In the genomic region with DNA sequence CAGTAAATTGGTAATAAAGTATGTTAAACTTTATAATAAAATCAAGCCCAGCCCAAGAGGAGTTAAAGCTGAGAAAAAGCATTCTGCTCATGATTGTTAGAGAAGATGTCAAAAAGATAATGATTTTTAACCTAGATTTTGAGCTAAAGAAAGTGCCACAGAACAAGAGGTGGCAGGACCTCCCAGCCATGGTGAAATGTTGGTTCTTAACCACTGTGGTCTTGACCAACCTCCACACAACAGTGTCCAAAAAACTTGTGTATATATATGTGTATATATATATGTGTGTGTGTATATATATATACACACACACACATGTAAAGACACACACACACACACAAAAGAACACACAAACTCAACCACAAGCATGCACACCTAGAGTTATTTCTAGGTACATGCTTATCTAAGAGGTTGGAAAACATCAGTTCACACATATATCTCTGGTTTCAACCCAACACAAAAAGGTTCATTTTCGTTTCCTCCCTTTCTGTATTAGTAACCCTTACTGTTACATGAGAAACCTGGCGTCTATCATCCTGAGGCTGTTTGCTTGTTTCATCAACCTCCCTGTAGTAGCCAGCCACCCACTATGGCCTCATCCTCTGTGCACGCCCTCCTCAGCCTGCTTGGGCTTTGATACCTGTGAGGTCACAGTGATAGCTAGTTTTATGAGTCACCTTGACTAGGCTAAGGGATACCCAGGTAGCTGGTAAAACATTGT, we compare ENCODE assay signal across 9 cellular contexts.
DNase-seq lines count a peak whose midpoint lies in the region; ATAC-seq, FAIRE-seq and TF ChIP-seq lines count a peak whose summit lies in the region.
"Had no signal": no experiment of that assay in that cellular context is flagged by ENCODE, and none has a peak within 500 bp of the region (broad histone marks: within the 10 kb centered on the region; RNA-seq: fewer than 3 reads in every experiment).

No MANE protein-coding gene starts in this region.

- ATAC-seq in HG02623 (IDR thresholded peaks at IDR 0.05; ENCODE audit: unreplicated experiment) (peak; percentile 89), RWPE2 (ENCODE audit: low read depth) (peak; percentile 53; the same call in 1 of the 3 replicates)
- ATAC-seq: pancreas had no signal

- H3K4me1 Mint-ChIP-seq in endothelial cell (ENCODE audit: unreplicated experiment) = no peaks in the 10 kb centered on the region

- H3K4me1 ChIP-seq in RWPE2 (ENCODE audit: insufficient read depth, poor library complexity, severe bottlenecking) = no peaks in the 10 kb centered on the region
- no peaks in the 10 kb centered on the region for H3K4me1 ChIP-seq in effector memory CD4-positive, alpha-beta T cell (ENCODE audit: control insufficient read depth, insufficient read depth, low read length, poor library complexity, severe bottlenecking)
- H3K4me1 ChIP-seq: pancreas had no signal

- H3K27ac Mint-ChIP-seq in endothelial cell (ENCODE audit: unreplicated experiment) = no peak overlapping the region

- peak; percentile 93 for FAIRE-seq in GM19239 (lab: Jason Lieb, UNC)
- FAIRE-seq: pancreas had no signal

- H3K4me3 Mint-ChIP-seq in endothelial cell (ENCODE audit: unreplicated experiment) = no peak overlapping the region

- H3K27me3 Mint-ChIP-seq in endothelial cell (ENCODE audit: unreplicated experiment) = peaks cover 5% of the 10 kb centered on the region

- H3K4me3 ChIP-seq in RWPE2 (ENCODE audit: severe bottlenecking) = no peak overlapping the region
- no peak overlapping the region for H3K4me3 ChIP-seq in effector memory CD4-positive, alpha-beta T cell (ENCODE audit: insufficient read depth, low read depth, low read length, poor library complexity, severe bottlenecking)
- H3K4me3 ChIP-seq: pancreas had no signal

- no peaks in the 10 kb centered on the region for H3K36me3 ChIP-seq in RWPE2 (ENCODE audit: low read depth)
- no peaks in the 10 kb centered on the region for H3K36me3 ChIP-seq in effector memory CD4-positive, alpha-beta T cell (ENCODE audit: control insufficient read depth, insufficient read depth, low read length)
- H3K36me3 ChIP-seq: pancreas had no signal

- TF ChIP-seq CTCF in RWPE2 (IDR thresholded peaks at IDR 0.05; ENCODE audit: poor library complexity, severe bottlenecking) = no peak
- TF ChIP-seq CTCF in endothelial cell (IDR thresholded peaks at IDR 0.05; ENCODE audit: unreplicated experiment) = no peak

- H3K27me3 ChIP-seq in RWPE2 (ENCODE audit: insufficient read depth, poor library complexity, severe bottlenecking) = no peaks in the 10 kb centered on the region
- no peaks in the 10 kb centered on the region for H3K27me3 ChIP-seq in effector memory CD4-positive, alpha-beta T cell (replicated peaks; ENCODE audit: control insufficient read depth, insufficient read depth, low read length, poor library complexity, severe bottlenecking)
- H3K27me3 ChIP-seq: pancreas had no signal

- no peaks in the 10 kb centered on the region for H3K9me3 ChIP-seq in RWPE2 (ENCODE audit: severe bottlenecking)
- H3K9me3 ChIP-seq in effector memory CD4-positive, alpha-beta T cell (ENCODE audit: control insufficient read depth, low read length) = no peaks in the 10 kb centered on the region
- H3K9me3 ChIP-seq: pancreas had no signal

- H3K27ac ChIP-seq in RWPE2 (ENCODE audit: poor library complexity, severe bottlenecking) = no peak overlapping the region
- H3K27ac ChIP-seq in effector memory CD4-positive, alpha-beta T cell (ENCODE audit: insufficient read depth, low read length, poor library complexity, severe bottlenecking) = no peak overlapping the region
- H3K27ac ChIP-seq: pancreas had no signal

- H3K9me3 Mint-ChIP-seq in endothelial cell (ENCODE audit: unreplicated experiment) = no peaks in the 10 kb centered on the region

- DNase-seq in GM19239 (ENCODE audit: insufficient read length, low spot score) (peak; percentile 12), RWPE2 (ENCODE audit: low spot score) (no peak), NCI-H2196 (lab: John Stamatoyannopoulos, UW; ENCODE audit: unreplicated experiment) (no peak), islet precursor cell (no peak), endothelial cell (ENCODE audit: low spot score) (no peak)
- peak; percentile 87 for DNase-seq in stimulated activated CD4-positive, alpha-beta T cell treated with anti-CD3 and anti-CD28 coated beads, Interleukin-1b, Interleukin-23, amount 100 ng/mL, for 48 hours
- no peak for DNase-seq in effector memory CD4-positive, alpha-beta T cell
- DNase-seq: pancreas had no signal

- H3K36me3 Mint-ChIP-seq in endothelial cell (ENCODE audit: low read depth, unreplicated experiment) = no peaks in the 10 kb centered on the region

Comparison
In these comparisons a context has a peak if more than half of its experiments do, and no peak if none do; other contexts are left out.
1. DNase-seq: peak in GM19239 (single experiment) and stimulated activated CD4-positive, alpha-beta T cell treated with anti-CD3 and anti-CD28 coated beads, Interleukin-1b, Interleukin-23, amount 100 ng/mL, for 48 hours (single experiment); none in RWPE2 (single experiment), NCI-H2196 (single experiment), islet precursor cell (single experiment), endothelial cell (single experiment) and effector memory CD4-positive, alpha-beta T cell (0 of 3).